ENCODE assay signal across 8 cellular contexts in the genomic region with DNA sequence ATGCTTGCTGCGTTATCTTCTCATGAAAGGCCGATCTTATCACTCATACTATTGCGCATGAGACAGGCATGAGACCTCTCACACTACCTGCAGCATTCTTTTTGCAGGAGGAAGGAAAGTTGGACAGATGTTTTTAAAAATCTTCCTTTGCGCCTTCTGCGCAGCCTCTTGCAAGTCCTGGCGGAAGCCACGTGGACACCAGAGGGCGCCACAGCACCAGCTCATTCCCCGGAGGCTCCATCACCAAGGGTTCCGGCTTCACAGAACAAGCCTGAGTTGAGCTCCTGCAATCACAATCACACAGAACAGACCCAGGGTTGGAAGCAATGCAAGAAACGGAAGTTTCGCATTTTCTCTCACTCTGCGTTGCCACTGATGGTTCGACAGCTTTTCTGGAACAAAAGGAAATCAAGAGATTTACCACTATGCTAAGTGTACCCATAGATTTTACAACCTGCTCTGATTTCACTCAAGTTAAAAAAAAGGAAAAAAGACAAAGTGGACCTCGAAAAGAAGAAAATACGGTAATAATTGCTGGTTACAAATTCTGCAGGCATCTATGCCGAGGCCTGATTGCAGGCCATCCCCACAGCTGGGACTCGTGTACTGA.
A peak's percentile ranks its signal among the peaks of the same experiment; 100 is the strongest.
DNase-seq lines count a peak whose midpoint lies in the region; ATAC-seq, FAIRE-seq and TF ChIP-seq lines count a peak whose summit lies in the region.

No MANE protein-coding gene starts in this region.

- no peaks in the 10 kb centered on the region for H3K27me3 ChIP-seq in keratinocyte (ENCODE audit: control insufficient read depth, extremely low read depth, insufficient read depth, low read length)

- no peaks in the 10 kb centered on the region for H3K79me2 ChIP-seq in keratinocyte (ENCODE audit: control insufficient read depth, insufficient read depth, low read length)

- dilution Hi-C loops in keratinocyte (cut with MboI; ENCODE audit: extremely low pct_ligation_motif_present, low sequenced_read_pairs), result no loop called here

- peak overlapping the region; percentile 71 for H2AFZ ChIP-seq in keratinocyte (ENCODE audit: control insufficient read depth, low read length)

- peak overlapping the region in 2 of 3 experiments; percentile 45 to 58 for H3K4me3 ChIP-seq in keratinocyte (ENCODE audit: control insufficient read depth in 2 of 3, extremely low read depth in 1 of 3, insufficient read depth in 2 of 3, low read depth in 1 of 3, low read length in 3 of 3)

- peak; percentile 89 to 94 (median 93) for TF ChIP-seq CTCF in keratinocyte (optimal IDR thresholded peaks at IDR 0.05 in 1 of 3, IDR thresholded peaks at IDR 0.05 in 1 of 3, conservative IDR thresholded peaks at IDR 0.05 in 1 of 3; ENCODE audit: extremely low read depth in 1 of 3, insufficient read depth in 2 of 3, low read length in 3 of 3)

- peak; percentile 67 for FAIRE-seq in keratinocyte (lab: Jason Lieb, UNC)

- H4K20me1 ChIP-seq in keratinocyte (ENCODE audit: control insufficient read depth, extremely low read depth, insufficient read depth, low read length), result no peaks in the 10 kb centered on the region

- H3K9me3 ChIP-seq in keratinocyte (ENCODE audit: control insufficient read depth, low read depth, low read length), result no peaks in the 10 kb centered on the region

- peak; percentile 69 for ATAC-seq in HG03025 (IDR thresholded peaks at IDR 0.05; ENCODE audit: low FRiP score, unreplicated experiment)

- peaks cover 5% of the 10 kb centered on the region for H3K4me1 ChIP-seq in keratinocyte (ENCODE audit: control insufficient read depth, extremely low read depth, insufficient read depth, low read length)

- no peaks in the 10 kb centered on the region for H3K9me1 ChIP-seq in keratinocyte (ENCODE audit: control insufficient read depth, extremely low read depth, insufficient read depth, low read length)

- no peak overlapping the region for H3K9ac ChIP-seq in keratinocyte (ENCODE audit: control insufficient read depth, extremely low read depth, insufficient read depth, low read length)

- no peak overlapping the region for H3K27ac ChIP-seq in keratinocyte (ENCODE audit: control insufficient read depth, insufficient read depth, low read length)

- peak overlapping the region; percentile 89 for H3K4me2 ChIP-seq in keratinocyte (ENCODE audit: control insufficient read depth, extremely low read depth, insufficient read depth, low read depth, low read length)

- DNase-seq in NCI-H1417 (lab: John Stamatoyannopoulos, UW) (peak; percentile 53 to 87 (median 76)), NCI-H1417 treated with DMSO at 0.1 percent for 48 hours (lab: John Stamatoyannopoulos, UW) (no peak), NCI-H2227 (lab: John Stamatoyannopoulos, UW; ENCODE audit: unreplicated experiment) (peak; percentile 84), cerebellum (ENCODE audit: low spot score) (peak; percentile 49), keratinocyte (ENCODE audit: low read depth, low spot score) (peak; percentile 75)
- DNase-seq in activated CD4-positive, alpha-beta T cell treated with anti-CD3 and anti-CD28 coated beads for 24 hours (ENCODE audit: low read depth in 2 of 2), result peak; percentile 56 to 75
- peak; percentile 60 to 74 for DNase-seq in stimulated activated CD4-positive, alpha-beta T cell treated with anti-CD3 and anti-CD28 coated beads, Interleukin-1b, Interleukin-23, amount 100 ng/mL, for 4 hours (ENCODE audit: low read depth in 2 of 2)

- H3K36me3 ChIP-seq in keratinocyte (ENCODE audit: control insufficient read depth in 2 of 2, extremely low read depth in 1 of 2, insufficient read depth in 2 of 2, low read length in 2 of 2), result no peaks in the 10 kb centered on the region
